Comparison of ENCODE assay signal across 20 cellular contexts in genomic region chr5:25435882-25436281, GRCh38.
A peak's percentile ranks its signal among the peaks of the same experiment; 100 is the strongest.
DNase-seq lines count a peak whose midpoint lies in the region; ATAC-seq, FAIRE-seq and TF ChIP-seq lines count a peak whose summit lies in the region.
"Had no signal": no experiment of that assay in that cellular context is flagged by ENCODE, and none has a peak within 500 bp of the region (broad histone marks: within the 10 kb centered on the region; RNA-seq: fewer than 3 reads in every experiment).

No MANE protein-coding gene starts in this region.

- H3K18ac ChIP-seq in H1 (ENCODE audit: extremely low read depth, low read length): no peak overlapping the region

- TF ChIP-seq RAD21 in H1 (IDR thresholded peaks at IDR 0.05 in 1 of 2, conservative IDR thresholded peaks at IDR 0.05 in 1 of 2; ENCODE audit: low read depth in 2 of 2, low read length in 2 of 2): no peak

- TF ChIP-seq EP300 in H1 (IDR thresholded peaks at IDR 0.05; ENCODE audit: borderline replicate concordance in 1 of 2, low read depth in 2 of 2, low read length in 2 of 2): no peak

- H4K5ac ChIP-seq in H1 (ENCODE audit: insufficient read length, low read depth, low read length): no peak overlapping the region

- H3K36me3 ChIP-seq in H1 (ENCODE audit: control insufficient read depth in 2 of 4, insufficient read depth in 4 of 4, low read length in 3 of 4) (peaks cover 0 to 71% (median 7%) of the 10 kb centered on the region in 4 experiments; a peak in 4 of 8 replicates), iPS-20b (ENCODE audit: insufficient read depth, low read depth, low read length) (peaks cover 76% of the 10 kb centered on the region)
- H3K36me3 ChIP-seq: BLaER1 had no signal

- no peak overlapping the region for H4K91ac ChIP-seq in H1 (replicated peaks; ENCODE audit: insufficient read length, low read length)

- no peak overlapping the region for H3K4me3 Mint-ChIP-seq in activated T-cell treated with anti-CD3 and anti-CD28 coated beads, Interleukin-2, amount 50 U/mL, for 72 hours
- no peak overlapping the region for H3K4me3 Mint-ChIP-seq in activated T-cell treated with anti-CD3 and anti-CD28 coated beads, Interleukin-2, amount 50 U/mL, for 4 hours
- no peak overlapping the region for H3K4me3 Mint-ChIP-seq in MCF 10A (ENCODE audit: unreplicated experiment)
- H3K4me3 Mint-ChIP-seq in HFFc6: no peak overlapping the region
- H3K4me3 Mint-ChIP-seq: CD14-positive monocyte; CD4-positive, alpha-beta memory T cell had no signal

- H3K23me2 ChIP-seq in H1 (ENCODE audit: low read depth, low read length): no peaks in the 10 kb centered on the region

- H3K56ac ChIP-seq in H1 (replicated peaks; ENCODE audit: insufficient read length, low read depth, low read length): no peak overlapping the region

- H3K14ac ChIP-seq in H1 (ENCODE audit: insufficient read length): no peak overlapping the region

- H3K27ac ChIP-seq in H1 (ENCODE audit: low read depth, low read length): no peak overlapping the region
- H3K27ac ChIP-seq in iPS-20b (ENCODE audit: low read length): no peak overlapping the region
- H3K27ac ChIP-seq: 22Rv1, A549, BLaER1, HL-60 had no signal

- no peak overlapping the region for H2BK120ac ChIP-seq in H1 (replicated peaks; ENCODE audit: low read depth, low read length)

- H4K20me1 ChIP-seq in H1 (replicated peaks in 1 of 2; ENCODE audit: control insufficient read depth in 1 of 2, insufficient read depth in 2 of 2, low read length in 2 of 2): peaks cover 11 to 29% of the 10 kb centered on the region in 2 experiments
- H4K20me1 ChIP-seq: BLaER1 had no signal

- no peak for ATAC-seq in activated T-cell treated with anti-CD3 and anti-CD28 coated beads, Interleukin-2, amount 50 U/mL, for 72 hours (replicated peaks in 1 of 2)
- ATAC-seq in activated T-cell treated with anti-CD3 and anti-CD28 coated beads, Interleukin-2, amount 50 U/mL, for 4 hours: no peak
- ATAC-seq: A549 had no signal

- 89% methylated on average over 1 of the region's 1 CpG; no CpG with 5 or more reads in 1 of the 2 experiments for WGBS in H1 (ENCODE audit: extremely low coverage in 1 of 2, insufficient coverage in 1 of 2, insufficient read length in 1 of 2, insufficient replicate concordance in 2 of 2, low coverage in 1 of 2, low lambda C conversion rate in 2 of 2, missing lambda C conversion rate in 1 of 2), 2 experiments

- H3K79me2 ChIP-seq in H1 (ENCODE audit: control insufficient read depth in 1 of 2, insufficient read depth in 2 of 2, low read length in 2 of 2): peaks cover 23 to 100% of the 10 kb centered on the region in 2 experiments

- H2BK12ac ChIP-seq in H1 (ENCODE audit: low read depth, low read length): no peak overlapping the region

- H3K27me3 ChIP-seq in H1 (replicated peaks in 1 of 4; ENCODE audit: control insufficient read depth in 3 of 4, extremely low read depth in 1 of 4, insufficient read depth in 3 of 4, low read length in 3 of 4) (no peaks in the 10 kb centered on the region), iPS-20b (ENCODE audit: insufficient read depth, low read length) (no peaks in the 10 kb centered on the region)
- H3K27me3 ChIP-seq: BLaER1 had no signal

- TF ChIP-seq CTCF in H1 (IDR thresholded peaks at IDR 0.05; ENCODE audit: control extremely low read depth in 1 of 3, insufficient read depth in 1 of 3, low read depth in 1 of 3, low read length in 3 of 3): no peak
- no peak for TF ChIP-seq CTCF in MCF 10A (IDR thresholded peaks at IDR 0.05; ENCODE audit: unreplicated experiment)
- TF ChIP-seq CTCF in HFFc6 (IDR thresholded peaks at IDR 0.05): no peak

- POLR2A ChIA-PET in H1 (lab: Charles Lee; ENCODE audit: partially characterized antibody) (interaction anchor here (0.9 to 7.4 kb wide), 2 partner anchors 8 to 10 kb away, joined by 4 to 79 read pairs; no protein-coding TSS in a partner anchor), MCF 10A (lab: Yijun Ruan, JAX) (interaction anchor here (0.9 kb wide), 1 partner anchor 16 kb away, joined by 3 read pairs; no protein-coding TSS in a partner anchor)

- no peak overlapping the region for H2BK15ac ChIP-seq in H1 (ENCODE audit: low read length)

- H3K4me1 ChIP-seq in H1 (replicated peaks in 1 of 4; ENCODE audit: control insufficient read depth in 3 of 4, insufficient read depth in 4 of 4, low read length in 3 of 4): peaks cover 0 to 7% (median 0%) of the 10 kb centered on the region in 4 experiments; a peak in 2 of 7 replicates
- H3K4me1 ChIP-seq in iPS-20b (ENCODE audit: insufficient read depth, low read length): peaks cover 8% of the 10 kb centered on the region; the same call in 1 of the 2 replicates
- H3K4me1 ChIP-seq: A549, BLaER1 had no signal

- peak overlapping the region; percentile 21 for H3K27ac Mint-ChIP-seq in activated T-cell treated with anti-CD3 and anti-CD28 coated beads, Interleukin-2, amount 50 U/mL, for 72 hours
- H3K27ac Mint-ChIP-seq in MCF 10A (ENCODE audit: low read depth, unreplicated experiment): no peak overlapping the region
- H3K27ac Mint-ChIP-seq in HFFc6: no peak overlapping the region
- H3K27ac Mint-ChIP-seq: CD14-positive monocyte; CD4-positive, alpha-beta memory T cell had no signal

- no peak overlapping the region for H2BK5ac ChIP-seq in H1 (ENCODE audit: low read depth, low read length)

- CTCF ChIA-PET in H1 (lab: Charles Lee; ENCODE audit: partially characterized antibody) (no interaction called here), MCF 10A (lab: Yijun Ruan, JAX) (interaction anchor here (0.5 to 0.7 kb wide), 2 partner anchors 212 to 1657 kb away, joined by 3 read pairs; no protein-coding TSS in a partner anchor)

- H4K8ac ChIP-seq in H1 (ENCODE audit: extremely low read depth, insufficient read depth, low read length): no peak overlapping the region

- no peak overlapping the region for H2AFZ ChIP-seq in H1 (ENCODE audit: low read length)

- no TSS peak for BruUV-seq in MCF 10A (replicated peaks; lab: Mats Ljungman, UMichigan)

- H2BK20ac ChIP-seq in H1 (ENCODE audit: low read length): no peak overlapping the region

- no peaks in the 10 kb centered on the region for H3K79me1 ChIP-seq in H1 (ENCODE audit: low read depth, low read length)

- H3K9ac ChIP-seq in H1 (replicated peaks in 1 of 4; ENCODE audit: extremely low read depth in 1 of 4, low read depth in 3 of 4, low read length in 3 of 4) (no peak overlapping the region), iPS-20b (ENCODE audit: low read depth, low read length) (no peak overlapping the region)
- H3K9ac ChIP-seq: BLaER1 had no signal

- peaks cover 0 to 1% of the 10 kb centered on the region in 2 donors for H3K36me3 Mint-ChIP-seq in activated T-cell treated with anti-CD3 and anti-CD28 coated beads, Interleukin-2, amount 50 U/mL, for 72 hours (ENCODE audit: insufficient read depth in 2 of 2)
- H3K36me3 Mint-ChIP-seq in activated T-cell treated with anti-CD3 and anti-CD28 coated beads, Interleukin-2, amount 50 U/mL, for 4 hours (ENCODE audit: insufficient read depth): no peaks in the 10 kb centered on the region
- no peaks in the 10 kb centered on the region for H3K36me3 Mint-ChIP-seq in MCF 10A (ENCODE audit: insufficient read depth, unreplicated experiment)
- H3K36me3 Mint-ChIP-seq in HFFc6 (ENCODE audit: low read depth): no peaks in the 10 kb centered on the region
- H3K36me3 Mint-ChIP-seq: CD14-positive monocyte; CD4-positive, alpha-beta memory T cell had no signal

- FAIRE-seq in H1 (lab: Jason Lieb, UNC): no peak
- FAIRE-seq: A549, GM12892, GM18507 had no signal

- DNase-seq in activated T-cell treated with anti-CD3 and anti-CD28 coated beads, Interleukin-2, amount 50 U/mL, for 72 hours: no peak
- no peak for DNase-seq in activated T-cell treated with anti-CD3 and anti-CD28 coated beads, Interleukin-2, amount 50 U/mL, for 4 hours
- no peak for DNase-seq in H1 (ENCODE audit: low read depth in 1 of 2, low spot score in 2 of 2)
- DNase-seq in MCF 10A (ENCODE audit: unreplicated experiment): no peak
- DNase-seq in NCI-H187 (lab: John Stamatoyannopoulos, UW): no peak
- DNase-seq in HFFc6: no peak
- DNase-seq: AML-193; CD4-positive, alpha-beta memory T cell; DMS153; DMS79; GDM1; HCEC 1CT had no signal

- H3K9me3 ChIP-seq in H1 (ENCODE audit: insufficient read depth in 2 of 2, low read depth in 1 of 2, low read length in 1 of 2) (no peaks in the 10 kb centered on the region), iPS-20b (ENCODE audit: insufficient read depth, low read depth, low read length) (no peaks in the 10 kb centered on the region)
- H3K9me3 ChIP-seq: A549, BLaER1 had no signal

- H3K4me3 ChIP-seq in H1 (ENCODE audit: extremely low read depth in 1 of 4, insufficient read depth in 2 of 4, low read depth in 3 of 4, low read length in 4 of 4) (peak overlapping the region in 1 of 4 experiments; percentile 83; a peak in 3 of 8 replicates), iPS-20b (ENCODE audit: low read length) (peak overlapping the region; percentile 23; the same call in 1 of the 2 replicates)
- H3K4me3 ChIP-seq: A549, BLaER1 had no signal

- no peak overlapping the region for H2AK5ac ChIP-seq in H1 (ENCODE audit: low read depth, low read length)

- H3K4me1 Mint-ChIP-seq in activated T-cell treated with anti-CD3 and anti-CD28 coated beads, Interleukin-2, amount 50 U/mL, for 72 hours (ENCODE audit: low read depth): no peaks in the 10 kb centered on the region
- no peaks in the 10 kb centered on the region for H3K4me1 Mint-ChIP-seq in activated T-cell treated with anti-CD3 and anti-CD28 coated beads, Interleukin-2, amount 50 U/mL, for 4 hours (ENCODE audit: low read depth)
- no peaks in the 10 kb centered on the region for H3K4me1 Mint-ChIP-seq in MCF 10A (ENCODE audit: insufficient read depth, unreplicated experiment)
- H3K4me1 Mint-ChIP-seq in HFFc6 (ENCODE audit: low read depth): no peaks in the 10 kb centered on the region
- H3K4me1 Mint-ChIP-seq: CD14-positive monocyte; CD4-positive, alpha-beta memory T cell had no signal

- H3K4ac ChIP-seq in H1 (replicated peaks; ENCODE audit: insufficient read length, low read depth, low read length): no peak overlapping the region

- H3K27me3 Mint-ChIP-seq in activated T-cell treated with anti-CD3 and anti-CD28 coated beads, Interleukin-2, amount 50 U/mL, for 72 hours (ENCODE audit: low read depth): no peaks in the 10 kb centered on the region
- no peaks in the 10 kb centered on the region for H3K27me3 Mint-ChIP-seq in activated T-cell treated with anti-CD3 and anti-CD28 coated beads, Interleukin-2, amount 50 U/mL, for 4 hours (ENCODE audit: low read depth)
- H3K27me3 Mint-ChIP-seq in MCF 10A (ENCODE audit: insufficient read depth, unreplicated experiment) (no peaks in the 10 kb centered on the region), HFFc6 (ENCODE audit: insufficient read depth) (no peaks in the 10 kb centered on the region)
- H3K27me3 Mint-ChIP-seq: CD4-positive, alpha-beta memory T cell had no signal

- H3K9me3 Mint-ChIP-seq in activated T-cell treated with anti-CD3 and anti-CD28 coated beads, Interleukin-2, amount 50 U/mL, for 72 hours: peaks cover 3 to 6% of the 10 kb centered on the region in 2 donors
- H3K9me3 Mint-ChIP-seq in activated T-cell treated with anti-CD3 and anti-CD28 coated beads, Interleukin-2, amount 50 U/mL, for 4 hours: peaks cover 7% of the 10 kb centered on the region
- peaks cover 7% of the 10 kb centered on the region for H3K9me3 Mint-ChIP-seq in MCF 10A (ENCODE audit: unreplicated experiment)
- H3K9me3 Mint-ChIP-seq in HFFc6: peaks cover 33% of the 10 kb centered on the region

- peak in 1 of 2 experiments; percentile 64; a peak in 2 of 3 replicates for TF ChIP-seq POLR2A in H1 (IDR thresholded peaks at IDR 0.05; ENCODE audit: control extremely low read depth in 1 of 2, low read depth in 2 of 2, low read length in 2 of 2)

- peak overlapping the region in 1 of 2 experiments; percentile 25; a peak in 2 of 4 replicates for H3K4me2 ChIP-seq in H1 (ENCODE audit: insufficient read depth in 1 of 2, low read depth in 2 of 2, low read length in 2 of 2)
- H3K4me2 ChIP-seq: A549, BLaER1 had no signal

- intact Hi-C loops in MCF 10A (cut with micrococcal nuclease): no loop called here

- no peak overlapping the region for H3K23ac ChIP-seq in H1 (ENCODE audit: insufficient read length)
